8 cellular contexts compared by ENCODE assay signal in the genomic region with DNA sequence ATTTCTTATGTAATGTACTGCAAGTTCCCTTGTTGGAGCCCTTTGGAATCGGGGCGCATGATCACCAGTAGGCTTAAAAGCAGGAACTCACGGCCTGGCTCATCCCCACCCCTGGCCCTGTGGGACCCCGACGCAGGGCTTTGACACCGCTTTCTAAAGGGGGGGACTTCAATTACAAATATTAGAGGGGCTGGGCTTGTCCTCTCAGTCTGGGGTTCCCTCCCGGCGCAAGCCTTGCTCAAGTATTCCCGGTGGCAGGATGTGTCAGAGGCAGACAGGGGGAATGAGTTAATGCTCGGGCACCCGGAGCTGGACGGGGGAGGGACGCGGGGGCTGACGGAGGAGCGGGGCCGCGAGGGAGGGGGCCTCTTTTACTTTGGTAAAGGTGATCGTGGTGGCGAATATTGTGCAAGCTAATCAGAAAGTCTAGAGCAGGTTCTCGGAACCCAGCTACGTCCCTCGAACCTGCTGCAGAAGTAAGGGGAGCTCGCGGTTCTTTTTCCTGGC.
DNase-seq lines count a peak whose midpoint lies in the region; ATAC-seq and TF ChIP-seq lines count a peak whose summit lies in the region.

No MANE protein-coding gene starts in this region.

- no peaks in the 10 kb centered on the region for H3K9me3 Mint-ChIP-seq in stimulated activated memory B cell treated with anti-CD40 and anti-IgM and Interleukin-4, amounts not matched to agents 10 μg/mL and 1 μg/mL and 100 μg/mL, for 72 hours

- peak overlapping the region; percentile 64 for H3K4me3 Mint-ChIP-seq in stimulated activated memory B cell treated with anti-CD40 and anti-IgM and Interleukin-4, amounts not matched to agents 10 μg/mL and 1 μg/mL and 100 μg/mL, for 72 hours

- H3K4me1 ChIP-seq in iPS-20b (ENCODE audit: insufficient read depth, low read length), result peaks cover 6% of the 10 kb centered on the region; the same call in 1 of the 2 replicates

- in situ Hi-C loops in astrocyte of the cerebellum (cut with HindIII; ENCODE audit: low sequenced_read_pairs), result no loop called here

- peaks cover 32% of the 10 kb centered on the region for H3K4me1 Mint-ChIP-seq in stimulated activated memory B cell treated with anti-CD40 and anti-IgM and Interleukin-4, amounts not matched to agents 10 μg/mL and 1 μg/mL and 100 μg/mL, for 72 hours

- H3K27me3 Mint-ChIP-seq in stimulated activated memory B cell treated with anti-CD40 and anti-IgM and Interleukin-4, amounts not matched to agents 10 μg/mL and 1 μg/mL and 100 μg/mL, for 72 hours, result peaks cover 58% of the 10 kb centered on the region

- no peak for ATAC-seq in stimulated activated memory B cell treated with anti-CD40 and anti-IgM and Interleukin-4, amounts not matched to agents 10 μg/mL and 1 μg/mL and 100 μg/mL, for 72 hours
- no peak for ATAC-seq in HG03342 (IDR thresholded peaks at IDR 0.05; ENCODE audit: unreplicated experiment)

- H3K9me3 ChIP-seq in iPS-20b (ENCODE audit: insufficient read depth, low read depth, low read length), result no peaks in the 10 kb centered on the region

- no peaks in the 10 kb centered on the region for H3K36me3 Mint-ChIP-seq in stimulated activated memory B cell treated with anti-CD40 and anti-IgM and Interleukin-4, amounts not matched to agents 10 μg/mL and 1 μg/mL and 100 μg/mL, for 72 hours

- H3K4me3 ChIP-seq in astrocyte of the cerebellum (ENCODE audit: low read depth, low read length), result peak overlapping the region; percentile 46
- peak overlapping the region; percentile 80 for H3K4me3 ChIP-seq in iPS-20b (ENCODE audit: low read length)

- peak overlapping the region; percentile 33; the same call in 1 of the 2 replicates for H3K9ac ChIP-seq in iPS-20b (ENCODE audit: low read depth, low read length)

- peak; percentile 6 for DNase-seq in stimulated activated CD4-positive, alpha-beta T cell treated with anti-CD3 and anti-CD28 coated beads, Interleukin-4, amount 100 ng/mL, for 1 hour
- DNase-seq in stimulated activated CD4-positive, alpha-beta T cell treated with anti-CD3 and anti-CD28 coated beads, Interleukin-2, amount 100 ng/mL, for 48 hours, result no peak
- no peak for DNase-seq in astrocyte of the cerebellum (ENCODE audit: low read depth)
- no peak for DNase-seq in RPMI8226
- DNase-seq in SIG-M5 treated with dmso at 0.1 percent for 504 hours (lab: John Stamatoyannopoulos, UW; ENCODE audit: unreplicated experiment), result no peak

- no peaks in the 10 kb centered on the region for H3K36me3 ChIP-seq in iPS-20b (ENCODE audit: insufficient read depth, low read depth, low read length)

- no peak overlapping the region for H3K27ac ChIP-seq in iPS-20b (ENCODE audit: low read length)

- TF ChIP-seq CTCF in astrocyte of the cerebellum (IDR thresholded peaks at IDR 0.05; ENCODE audit: low read depth, low read length, missing control alignments), result no peak

- H3K27ac Mint-ChIP-seq in stimulated activated memory B cell treated with anti-CD40 and anti-IgM and Interleukin-4, amounts not matched to agents 10 μg/mL and 1 μg/mL and 100 μg/mL, for 72 hours, result no peak overlapping the region

- peaks cover 81% of the 10 kb centered on the region for H3K27me3 ChIP-seq in iPS-20b (ENCODE audit: insufficient read depth, low read length)
